ENCODE assay signal across 2 cellular contexts in genomic region chr3:111845996-111846395, GRCh38.
TF ChIP-seq lines count a peak whose summit lies in the region.

No MANE protein-coding gene starts in this region.

TF ChIP-seq in HCT116, 20 proteins besides CTCF, POLR2A, EP300 and RAD21 (continued from another document):
- no peak for TF ChIP-seq SRF (IDR thresholded peaks at IDR 0.05; ENCODE audit: low read depth)
- TF ChIP-seq CBX3 (IDR thresholded peaks at IDR 0.05; ENCODE audit: low read depth): no peak
- TF ChIP-seq SIN3A (IDR thresholded peaks at IDR 0.05; ENCODE audit: low read depth): no peak
- TF ChIP-seq YY1 (IDR thresholded peaks at IDR 0.05; ENCODE audit: extremely low read depth, insufficient replicate concordance, low read depth, low read length): no peak
- no peak for TF ChIP-seq ZFX (IDR thresholded peaks at IDR 0.05)
- no peak for TF ChIP-seq CEBPB (IDR thresholded peaks at IDR 0.05; ENCODE audit: low read depth)

TF ChIP-seq in SK-N-SH treated with all-trans-retinoic acid at 6 μM for 48 hours, 23 proteins besides CTCF, POLR2A, EP300 and RAD21:
- no peak for TF ChIP-seq RARB (CRISPR knock-in tag; IDR thresholded peaks at IDR 0.05)
- TF ChIP-seq TSHZ2 (CRISPR knock-in tag; IDR thresholded peaks at IDR 0.05): no peak
- TF ChIP-seq TOX (CRISPR knock-in tag; IDR thresholded peaks at IDR 0.05; ENCODE audit: borderline replicate concordance): no peak
- TF ChIP-seq PPARA (CRISPR knock-in tag; IDR thresholded peaks at IDR 0.05; ENCODE audit: borderline replicate concordance): no peak
- no peak for TF ChIP-seq ARNTL (CRISPR knock-in tag; IDR thresholded peaks at IDR 0.05; ENCODE audit: borderline replicate concordance, low read depth)
- TF ChIP-seq ZFP3 (CRISPR knock-in tag; IDR thresholded peaks at IDR 0.05): no peak
- no peak for TF ChIP-seq CSRNP3 (CRISPR knock-in tag; IDR thresholded peaks at IDR 0.05)
- TF ChIP-seq OSR1 (CRISPR knock-in tag; IDR thresholded peaks at IDR 0.05): no peak
- no peak for TF ChIP-seq ZNF70 (CRISPR knock-in tag; IDR thresholded peaks at IDR 0.05)
- TF ChIP-seq CREB5 (CRISPR knock-in tag; IDR thresholded peaks at IDR 0.05; ENCODE audit: low read depth): no peak
- TF ChIP-seq BACH2 (CRISPR knock-in tag; IDR thresholded peaks at IDR 0.05; ENCODE audit: borderline replicate concordance): no peak
- no peak for TF ChIP-seq SNAI2 (CRISPR knock-in tag; IDR thresholded peaks at IDR 0.05)
- no peak for TF ChIP-seq ESRRG (CRISPR knock-in tag; IDR thresholded peaks at IDR 0.05)
- TF ChIP-seq ZNF565 (CRISPR knock-in tag; conservative IDR thresholded peaks at IDR 0.05; ENCODE audit: low read depth): no peak
- TF ChIP-seq POU6F1 (CRISPR knock-in tag; IDR thresholded peaks at IDR 0.05; ENCODE audit: borderline replicate concordance, low read depth): no peak
- no peak for TF ChIP-seq ISL1 (CRISPR knock-in tag; IDR thresholded peaks at IDR 0.05)
- TF ChIP-seq GLIS3 (CRISPR knock-in tag; IDR thresholded peaks at IDR 0.05): no peak
- no peak for TF ChIP-seq ZFP30 (CRISPR knock-in tag; IDR thresholded peaks at IDR 0.05)
- TF ChIP-seq ZNF8 (CRISPR knock-in tag; IDR thresholded peaks at IDR 0.05): no peak
